ENCODE assay signal across 12 cellular contexts in genomic region chr5:64663181-64663580, GRCh38. TPM values are rescaled to one million over a fixed set of nuclear protein-coding genes. Genes with fewer than 3 reads are reported as not detected.
"Had no signal": no experiment of that assay in that cellular context is flagged by ENCODE, and none has a peak within 500 bp of the region (broad histone marks: within the 10 kb centered on the region; RNA-seq: fewer than 3 reads in every experiment).

No MANE protein-coding gene starts in this region.

RNA-seq across cellular contexts. Expression of gene SHISAL2B, which starts 27.1 kb away (rescaled TPM):
- total RNA-seq: activated CD4-positive, alpha-beta T cell treated with anti-CD3 and anti-CD28 coated beads for 36 hours; adrenal gland; colonic mucosa; epithelial cell of proximal tubule; lower lobe of right lung; natural killer cell treated with Interleukin-12 subunit alpha and Interleukin-12 subunit beta and Interleukin-15 and Interleukin-18, amount 100 ng/mL, for 72 hours; sciatic nerve; spleen; T-helper 2 cell treated with Interferon-gamma antibody and Interleukin-4, amounts not matched to agents 100 ng/mL and 5 ng/mL, for 36 hours; thoracic aorta; upper lobe of left lung had no signal
- polyA plus RNA-seq: keratinocyte, spleen had no signal
